8 cellular contexts compared by ENCODE assay signal in the genomic region with DNA sequence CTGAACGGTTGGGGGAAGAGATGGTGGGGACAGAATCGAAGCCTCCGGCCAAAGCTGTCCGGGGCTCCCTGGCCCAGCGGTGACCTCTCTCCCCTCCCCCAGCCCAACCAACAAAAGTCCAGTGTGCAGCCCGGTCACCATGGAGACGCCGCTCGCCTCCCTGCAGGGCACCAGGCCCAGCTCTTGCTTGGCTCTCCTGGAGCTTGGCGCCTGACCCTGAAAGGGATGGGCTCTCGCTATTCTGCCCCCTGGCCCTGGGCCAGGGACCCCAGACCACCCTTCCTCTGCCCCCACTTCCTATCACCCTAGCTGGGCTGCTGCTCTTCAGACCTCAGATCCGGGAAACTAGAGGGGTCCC. TPM values are rescaled to one million over a fixed set of nuclear protein-coding genes. Genes with fewer than 3 reads are reported as not detected.
A peak's percentile ranks its signal among the peaks of the same experiment; 100 is the strongest.
DNase-seq lines count a peak whose midpoint lies in the region; ATAC-seq and TF ChIP-seq lines count a peak whose summit lies in the region.

No MANE protein-coding gene starts in this region.

- no peak overlapping the region for H3K27ac ChIP-seq in DOHH2 (ENCODE audit: low read depth, low read length)
- H3K27ac ChIP-seq in Panc1 (ENCODE audit: low read length) = peak overlapping the region; percentile 88
- H3K27ac ChIP-seq in parathyroid adenoma = no peak overlapping the region

- CTCF ChIA-PET in Panc1 (lab: Charles Lee) = interaction anchor here (0.6 to 1.1 kb wide), 2 partner anchors 68 to 1251 kb away, joined by 3 to 4 read pairs; no protein-coding TSS in a partner anchor

- H3F3A ChIP-seq in DOHH2 (ENCODE audit: control insufficient read depth, insufficient read depth) = peaks cover 6% of the 10 kb centered on the region; the same call in 1 of the 2 replicates

- BruUV-seq in Panc1 (replicated peaks; lab: Mats Ljungman, UMichigan) = no TSS peak

- in situ Hi-C loops in Panc1 (cut with HindIII; ENCODE audit: low pct_unique_long_range_greater_than_20kb, low sequenced_read_pairs) = no loop called here

- intact Hi-C loops in Panc1 (cut with micrococcal nuclease; ENCODE audit: unreplicated experiment) = no loop called here

- peak overlapping the region; percentile 73 for H3K4me3 ChIP-seq in DOHH2 (ENCODE audit: low read length)
- peak overlapping the region; percentile 65 to 80 for H3K4me3 ChIP-seq in Panc1 (ENCODE audit: low read depth in 2 of 2, low read length in 2 of 2)
- peak overlapping the region; percentile 69 for H3K4me3 ChIP-seq in epithelial cell of proximal tubule (ENCODE audit: low read depth, low read length)
- H3K4me3 ChIP-seq in parathyroid adenoma (ENCODE audit: low read depth, low read length) = peak overlapping the region; percentile 43

- H3K36me3 ChIP-seq in DOHH2 (ENCODE audit: control insufficient read depth, low read length) = peaks cover 4% of the 10 kb centered on the region
- no peaks in the 10 kb centered on the region; the same call in 1 of the 2 replicates for H3K36me3 ChIP-seq in Panc1 (ENCODE audit: control insufficient read depth, insufficient read depth, low read length)
- H3K36me3 ChIP-seq in parathyroid adenoma (ENCODE audit: control insufficient read depth, insufficient read depth, low read length) = no peaks in the 10 kb centered on the region

- peaks cover 7% of the 10 kb centered on the region; the same call in 1 of the 2 replicates for H4K20me1 ChIP-seq in DOHH2 (ENCODE audit: control insufficient read depth, insufficient read depth, low read depth, low read length)

- POLR2A ChIA-PET in Panc1 (lab: Charles Lee) = interaction anchor here (0.6 kb wide), 2 partner anchors 327 to 336 kb away, joined by 3 to 4 read pairs; no protein-coding TSS in a partner anchor

- no peaks in the 10 kb centered on the region for H3K9me2 ChIP-seq in DOHH2 (replicated peaks; ENCODE audit: control insufficient read depth, low read length)

- no peak for ATAC-seq in Panc1
- ATAC-seq in HG02870 (IDR thresholded peaks at IDR 0.05; ENCODE audit: unreplicated experiment) = no peak
- ATAC-seq in HG03432 (IDR thresholded peaks at IDR 0.05; ENCODE audit: unreplicated experiment) = no peak
- ATAC-seq in GM21576 (IDR thresholded peaks at IDR 0.05; ENCODE audit: unreplicated experiment) = no peak

- H3K4me1 ChIP-seq in DOHH2 (ENCODE audit: control insufficient read depth, low read length) = peaks cover 41% of the 10 kb centered on the region
- H3K4me1 ChIP-seq in Panc1 (ENCODE audit: control insufficient read depth, insufficient read depth, low read length) = peaks cover 54% of the 10 kb centered on the region
- H3K4me1 ChIP-seq in parathyroid adenoma = peaks cover 17% of the 10 kb centered on the region

- H3K9me3 ChIP-seq in DOHH2 (ENCODE audit: control insufficient read depth, insufficient read depth, low read length) = no peaks in the 10 kb centered on the region
- no peaks in the 10 kb centered on the region for H3K9me3 ChIP-seq in Panc1 (ENCODE audit: control insufficient read depth, insufficient read depth, low read depth, low read length)
- no peaks in the 10 kb centered on the region for H3K9me3 ChIP-seq in parathyroid adenoma (ENCODE audit: control insufficient read depth, low read length)

- H3K27me3 ChIP-seq in DOHH2 (ENCODE audit: control insufficient read depth, low read length) (peaks cover 16% of the 10 kb centered on the region), Panc1 (ENCODE audit: control insufficient read depth, insufficient read depth, low read length) (no peaks in the 10 kb centered on the region), parathyroid adenoma (ENCODE audit: control insufficient read depth, insufficient read depth, low read length) (no peaks in the 10 kb centered on the region)

- no peak overlapping the region for H3K9ac ChIP-seq in parathyroid adenoma

- DNase-seq in Panc1 (ENCODE audit: low read depth, low spot score) (no peak), epithelial cell of proximal tubule (ENCODE audit: low read depth) (no peak), NCI-H82 treated with DMSO at 0.1 percent for 48 hours (lab: John Stamatoyannopoulos, UW; ENCODE audit: unreplicated experiment) (no peak)

- H3K4me2 ChIP-seq in DOHH2 (ENCODE audit: low read length) = peak overlapping the region; percentile 77
- H3K4me2 ChIP-seq in parathyroid adenoma (ENCODE audit: low read length) = peak overlapping the region; percentile 74

- peak overlapping the region; percentile 40 for H2AFZ ChIP-seq in parathyroid adenoma

- TF ChIP-seq CTCF in DOHH2 (IDR thresholded peaks at IDR 0.05; ENCODE audit: low read depth, low read length, poor library complexity, severe bottlenecking) (no peak), Panc1 (IDR thresholded peaks at IDR 0.05) (no peak), epithelial cell of proximal tubule (conservative IDR thresholded peaks at IDR 0.05; ENCODE audit: low read depth, low read length) (no peak), parathyroid adenoma (IDR thresholded peaks at IDR 0.05) (no peak)

- H3K79me2 ChIP-seq in DOHH2 (ENCODE audit: control insufficient read depth, low read length) = 0 out of 2 replicates have a peak, but pooled peaks cover 2% of the 10 kb centered on the region
- H3K79me2 ChIP-seq in parathyroid adenoma = peaks cover 2% of the 10 kb centered on the region

RNA-seq across cellular contexts. Expression of a gene that starts 1.3 kb away (rescaled TPM):
- total RNA-seq in Panc1 (2021; ENCODE audit: unreplicated experiment) (407 TPM), epithelial cell of proximal tubule (154 and 183 TPM in 2 replicates)
- 561 TPM for polyA plus RNA-seq in Panc1 (2012; ENCODE audit: insufficient read length)

RNA-seq across cellular contexts. Expression of a gene that starts 4.7 kb away (rescaled TPM):
- 93.6 TPM for total RNA-seq in Panc1 (2021; ENCODE audit: unreplicated experiment)
- 75.7 TPM for polyA plus RNA-seq in Panc1 (2012; ENCODE audit: insufficient read length)
- 86.5 and 111 TPM in 2 replicates for total RNA-seq in epithelial cell of proximal tubule

RNA-seq across cellular contexts. Expression of a gene that starts 10.0 kb away (rescaled TPM):
- total RNA-seq in Panc1 (2021; ENCODE audit: unreplicated experiment) (18.2 TPM), epithelial cell of proximal tubule (1.9 and 4.9 TPM in 2 replicates)
- polyA plus RNA-seq in Panc1 (2012; ENCODE audit: insufficient read length) = 23.6 TPM

RNA-seq across cellular contexts. Expression of a gene that starts 10.6 kb away (rescaled TPM):
- total RNA-seq in Panc1 (2021; ENCODE audit: unreplicated experiment) (28.0 TPM), epithelial cell of proximal tubule (0.07 and 0.46 TPM in 2 replicates)
- polyA plus RNA-seq in Panc1 (2012; ENCODE audit: insufficient read length) = 46.0 TPM

RNA-seq across cellular contexts. Expression of a gene that starts 10.7 kb away (rescaled TPM):
- total RNA-seq in Panc1 (2021; ENCODE audit: unreplicated experiment) (41.1 TPM), epithelial cell of proximal tubule (15.5 and 16.3 TPM in 2 replicates)
- polyA plus RNA-seq in Panc1 (2012; ENCODE audit: insufficient read length) = 107 TPM
